ENCODE assay signal across 8 cellular contexts in genomic region chr1:201739054-201739453, GRCh38.
DNase-seq lines count a peak whose midpoint lies in the region; ATAC-seq and TF ChIP-seq lines count a peak whose summit lies in the region.

No MANE protein-coding gene starts in this region.

- peak overlapping the region; percentile 49 to 82 for H3K27ac Mint-ChIP-seq in effector memory CD8-positive, alpha-beta T cell
- H3K27ac Mint-ChIP-seq in naive thymus-derived CD4-positive, alpha-beta T cell: peak overlapping the region in 3 of 9 donors; percentile 36 to 56 (median 53)

- DNase-seq in A673 (ENCODE audit: low spot score) (no peak), MM.1S (no peak), EL (no peak)
- DNase-seq in effector memory CD8-positive, alpha-beta T cell: no peak
- DNase-seq in naive thymus-derived CD4-positive, alpha-beta T cell: no peak
- DNase-seq in stimulated activated CD4-positive, alpha-beta T cell treated with anti-CD3 and anti-CD28 coated beads, Interleukin-2, amount 100 ng/mL, for 48 hours: no peak

- H3K79me2 ChIP-seq in MM.1S (ENCODE audit: low read length): peaks cover 37% of the 10 kb centered on the region

- H3K9me3 ChIP-seq in A673 (ENCODE audit: low read depth, low read length, poor library complexity, severe bottlenecking) (no peaks in the 10 kb centered on the region), MM.1S (replicated peaks; ENCODE audit: insufficient read depth, low read length) (no peaks in the 10 kb centered on the region)
- no peaks in the 10 kb centered on the region for H3K9me3 ChIP-seq in naive thymus-derived CD4-positive, alpha-beta T cell (ENCODE audit: control insufficient read depth in 2 of 3, low read length in 3 of 3)

- H3F3A ChIP-seq in MM.1S (ENCODE audit: insufficient read depth, low read length): peaks cover 40% of the 10 kb centered on the region

- CTCF ChIA-PET in A673 (lab: Charles Lee): no interaction called here
- CTCF ChIA-PET in naive thymus-derived CD4-positive, alpha-beta T cell (lab: Charles Lee): no interaction called here

- TF ChIP-seq CTCF in A673 (conservative IDR thresholded peaks at IDR 0.05; ENCODE audit: low read depth, low read length) (no peak), MM.1S (IDR thresholded peaks at IDR 0.05; ENCODE audit: low read length) (no peak)

- peaks cover 21 to 23% of the 10 kb centered on the region in 2 donors for H3K4me1 Mint-ChIP-seq in effector memory CD8-positive, alpha-beta T cell (ENCODE audit: low read depth in 2 of 2)
- peaks cover 5 to 31% (median 18%) of the 10 kb centered on the region in 7 donors for H3K4me1 Mint-ChIP-seq in naive thymus-derived CD4-positive, alpha-beta T cell

- H3K27me3 ChIP-seq in A673 (replicated peaks; ENCODE audit: insufficient read depth, low read depth, low read length, poor library complexity) (no peaks in the 10 kb centered on the region), MM.1S (replicated peaks; ENCODE audit: insufficient read depth, low read length) (no peaks in the 10 kb centered on the region)
- peaks cover 0 to 8% of the 10 kb centered on the region in 2 donors for H3K27me3 ChIP-seq in naive thymus-derived CD4-positive, alpha-beta T cell (ENCODE audit: control insufficient read depth in 2 of 2, insufficient read depth in 2 of 2, low read length in 2 of 2)

- H3K36me3 Mint-ChIP-seq in effector memory CD8-positive, alpha-beta T cell (ENCODE audit: insufficient read depth): no peaks in the 10 kb centered on the region
- no peaks in the 10 kb centered on the region for H3K36me3 Mint-ChIP-seq in naive thymus-derived CD4-positive, alpha-beta T cell

- no peaks in the 10 kb centered on the region for H3K9me3 Mint-ChIP-seq in effector memory CD8-positive, alpha-beta T cell
- peaks cover 0 to 2% (median 0%) of the 10 kb centered on the region in 11 donors for H3K9me3 Mint-ChIP-seq in naive thymus-derived CD4-positive, alpha-beta T cell

- peak overlapping the region; percentile 88 for H2AFZ ChIP-seq in MM.1S (ENCODE audit: low read length)

- H3K9me2 ChIP-seq in MM.1S (replicated peaks; ENCODE audit: insufficient read depth, low read length): no peaks in the 10 kb centered on the region

- H4K20me1 ChIP-seq in MM.1S (ENCODE audit: insufficient read depth, low read length): no peaks in the 10 kb centered on the region

- intact Hi-C loops in A673 (cut with micrococcal nuclease; ENCODE audit: unreplicated experiment): no loop called here
- intact Hi-C loops in naive thymus-derived CD4-positive, alpha-beta T cell (cut with micrococcal nuclease): no loop called here

- no TSS peak for BruUV-seq in A673 (replicated peaks; lab: Mats Ljungman, UMichigan)

- H3K4me3 Mint-ChIP-seq in effector memory CD8-positive, alpha-beta T cell: peak overlapping the region; percentile 76 to 90
- peak overlapping the region; percentile 25 to 97 (median 91) for H3K4me3 Mint-ChIP-seq in naive thymus-derived CD4-positive, alpha-beta T cell

- H3K9ac ChIP-seq in MM.1S (ENCODE audit: low read length): peak overlapping the region; percentile 71

- H3K4me1 ChIP-seq in A673 (ENCODE audit: insufficient read depth, low read length, poor library complexity, severe bottlenecking): peaks cover 31% of the 10 kb centered on the region
- H3K4me1 ChIP-seq in MM.1S (ENCODE audit: low read length): peaks cover 59% of the 10 kb centered on the region
- H3K4me1 ChIP-seq in naive thymus-derived CD4-positive, alpha-beta T cell (ENCODE audit: control insufficient read depth in 2 of 2, insufficient read depth in 2 of 2, low read length in 2 of 2): no peaks in the 10 kb centered on the region

- H3K27me3 Mint-ChIP-seq in effector memory CD8-positive, alpha-beta T cell: peaks cover 54 to 82% of the 10 kb centered on the region in 2 donors
- H3K27me3 Mint-ChIP-seq in naive thymus-derived CD4-positive, alpha-beta T cell: peaks cover 0 to 65% (median 0%) of the 10 kb centered on the region in 5 donors

- H3K27ac ChIP-seq in A673 (ENCODE audit: low read depth, low read length, poor library complexity, severe bottlenecking) (no peak overlapping the region), MM.1S (ENCODE audit: low read length) (no peak overlapping the region)
- no peak overlapping the region for H3K27ac ChIP-seq in naive thymus-derived CD4-positive, alpha-beta T cell (ENCODE audit: low read depth, low read length)

- POLR2A ChIA-PET in A673 (lab: Charles Lee; ENCODE audit: low non-redundant PET): no interaction called here
- POLR2A ChIA-PET in naive thymus-derived CD4-positive, alpha-beta T cell (lab: Charles Lee): no interaction called here

- H3K4me3 ChIP-seq in A673 (ENCODE audit: low read depth, low read length, poor library complexity, severe bottlenecking) (peak overlapping the region; percentile 39), MM.1S (ENCODE audit: low read length) (peak overlapping the region; percentile 95)
- peak overlapping the region; percentile 48 for H3K4me3 ChIP-seq in naive thymus-derived CD4-positive, alpha-beta T cell (ENCODE audit: low read length)

- H3K36me3 ChIP-seq in A673 (ENCODE audit: insufficient read depth, low read length, poor library complexity, severe bottlenecking): no peaks in the 10 kb centered on the region
- no peaks in the 10 kb centered on the region for H3K36me3 ChIP-seq in MM.1S (replicated peaks; ENCODE audit: insufficient read depth, low read length)
- peaks cover 0 to 7% (median 0%) of the 10 kb centered on the region in 3 experiments for H3K36me3 ChIP-seq in naive thymus-derived CD4-positive, alpha-beta T cell (ENCODE audit: control insufficient read depth in 2 of 3, insufficient read depth in 3 of 3, low read length in 3 of 3)

- ATAC-seq in effector memory CD8-positive, alpha-beta T cell (replicated peaks): no peak
- no peak for ATAC-seq in naive thymus-derived CD4-positive, alpha-beta T cell
- no peak for ATAC-seq in GM21390 (IDR thresholded peaks at IDR 0.05; ENCODE audit: unreplicated experiment)
- ATAC-seq in HG02970 (IDR thresholded peaks at IDR 0.05; ENCODE audit: low FRiP score, unreplicated experiment): no peak

- H3K4me2 ChIP-seq in MM.1S (ENCODE audit: low read depth, low read length): peak overlapping the region; percentile 92

Comparison
In these comparisons a context has a peak if more than half of its experiments do, and no peak if none do; other contexts are left out.
1. H3K4me3 ChIP-seq: peak in every context shown above with its lines; median percentile 95 in MM.1S; 48 in naive thymus-derived CD4-positive, alpha-beta T cell; 39 in A673.